ENCODE assay signal across 1 cellular context in the genomic region with DNA sequence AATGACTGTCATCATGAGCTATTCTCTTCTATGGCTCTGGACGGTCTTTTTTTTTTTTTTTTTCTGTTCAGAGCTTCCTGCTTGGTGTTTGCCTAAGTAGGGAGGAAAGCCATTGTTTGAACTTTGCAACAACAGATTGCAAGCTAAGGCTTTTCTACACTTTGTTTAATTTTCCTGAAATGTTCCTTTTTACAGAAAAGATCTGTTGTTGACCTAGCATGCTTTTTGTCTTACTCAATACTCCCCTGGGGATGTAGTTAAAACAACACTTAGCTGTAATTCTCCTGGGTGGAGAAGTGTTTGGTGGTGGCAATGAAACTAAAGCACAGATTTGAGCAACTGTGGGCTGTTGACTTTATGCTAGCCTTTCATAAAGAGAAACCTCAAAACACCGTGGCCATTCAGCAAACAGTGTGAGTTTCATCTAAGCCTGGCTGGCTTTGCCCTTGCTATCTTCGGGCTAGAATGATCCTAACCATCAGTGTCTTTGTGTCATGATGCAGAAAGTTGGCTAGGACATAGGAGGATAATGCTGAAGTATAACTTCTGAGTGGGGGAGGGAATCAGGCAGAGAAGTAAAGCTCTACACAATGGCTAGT.
TF ChIP-seq lines count a peak whose summit lies in the region.

No MANE protein-coding gene starts in this region.

TF ChIP-seq in HepG2, 621 proteins besides CTCF, POLR2A, EP300 and RAD21 (continued from another document):
- TF ChIP-seq, protein P1, sequence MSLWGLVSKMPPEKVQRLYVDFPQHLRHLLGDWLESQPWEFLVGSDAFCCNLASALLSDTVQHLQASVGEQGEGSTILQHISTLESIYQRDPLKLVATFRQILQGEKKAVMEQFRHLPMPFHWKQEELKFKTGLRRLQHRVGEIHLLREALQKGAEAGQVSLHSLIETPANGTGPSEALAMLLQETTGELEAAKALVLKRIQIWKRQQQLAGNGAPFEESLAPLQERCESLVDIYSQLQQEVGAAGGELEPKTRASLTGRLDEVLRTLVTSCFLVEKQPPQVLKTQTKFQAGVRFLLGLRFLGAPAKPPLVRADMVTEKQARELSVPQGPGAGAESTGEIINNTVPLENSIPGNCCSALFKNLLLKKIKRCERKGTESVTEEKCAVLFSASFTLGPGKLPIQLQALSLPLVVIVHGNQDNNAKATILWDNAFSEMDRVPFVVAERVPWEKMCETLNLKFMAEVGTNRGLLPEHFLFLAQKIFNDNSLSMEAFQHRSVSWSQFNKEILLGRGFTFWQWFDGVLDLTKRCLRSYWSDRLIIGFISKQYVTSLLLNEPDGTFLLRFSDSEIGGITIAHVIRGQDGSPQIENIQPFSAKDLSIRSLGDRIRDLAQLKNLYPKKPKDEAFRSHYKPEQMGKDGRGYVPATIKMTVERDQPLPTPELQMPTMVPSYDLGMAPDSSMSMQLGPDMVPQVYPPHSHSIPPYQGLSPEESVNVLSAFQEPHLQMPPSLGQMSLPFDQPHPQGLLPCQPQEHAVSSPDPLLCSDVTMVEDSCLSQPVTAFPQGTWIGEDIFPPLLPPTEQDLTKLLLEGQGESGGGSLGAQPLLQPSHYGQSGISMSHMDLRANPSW (CRISPR knock-in tag; IDR thresholded peaks at IDR 0.05; ENCODE audit: borderline replicate concordance), result no peak
- TF ChIP-seq, protein P2, sequence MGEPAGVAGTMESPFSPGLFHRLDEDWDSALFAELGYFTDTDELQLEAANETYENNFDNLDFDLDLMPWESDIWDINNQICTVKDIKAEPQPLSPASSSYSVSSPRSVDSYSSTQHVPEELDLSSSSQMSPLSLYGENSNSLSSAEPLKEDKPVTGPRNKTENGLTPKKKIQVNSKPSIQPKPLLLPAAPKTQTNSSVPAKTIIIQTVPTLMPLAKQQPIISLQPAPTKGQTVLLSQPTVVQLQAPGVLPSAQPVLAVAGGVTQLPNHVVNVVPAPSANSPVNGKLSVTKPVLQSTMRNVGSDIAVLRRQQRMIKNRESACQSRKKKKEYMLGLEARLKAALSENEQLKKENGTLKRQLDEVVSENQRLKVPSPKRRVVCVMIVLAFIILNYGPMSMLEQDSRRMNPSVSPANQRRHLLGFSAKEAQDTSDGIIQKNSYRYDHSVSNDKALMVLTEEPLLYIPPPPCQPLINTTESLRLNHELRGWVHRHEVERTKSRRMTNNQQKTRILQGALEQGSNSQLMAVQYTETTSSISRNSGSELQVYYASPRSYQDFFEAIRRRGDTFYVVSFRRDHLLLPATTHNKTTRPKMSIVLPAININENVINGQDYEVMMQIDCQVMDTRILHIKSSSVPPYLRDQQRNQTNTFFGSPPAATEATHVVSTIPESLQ (CRISPR knock-in tag; conservative IDR thresholded peaks at IDR 0.05), result no peak
- TF ChIP-seq MEIS1 (CRISPR knock-in tag; IDR thresholded peaks at IDR 0.05; ENCODE audit: borderline replicate concordance) (no peak), BRCA1 (CRISPR knock-in tag; IDR thresholded peaks at IDR 0.05) (no peak), MBD4 (IDR thresholded peaks at IDR 0.05; ENCODE audit: borderline replicate concordance, low read length) (0 out of 2 replicates have a peak, but pooled peaks have one; percentile 32), GTF3A (CRISPR knock-in tag; conservative IDR thresholded peaks at IDR 0.05) (no peak), HNF4A (CRISPR knock-in tag; IDR thresholded peaks at IDR 0.05) (peak; percentile 42), ZZZ3 (CRISPR knock-in tag; IDR thresholded peaks at IDR 0.05; ENCODE audit: borderline replicate concordance) (no peak), YEATS2 (CRISPR knock-in tag; IDR thresholded peaks at IDR 0.05; ENCODE audit: borderline replicate concordance) (peak; percentile 39; the same call in 1 of the 2 replicates), CEBPB (IDR thresholded peaks at IDR 0.05; ENCODE audit: borderline replicate concordance, low read depth, low read length) (peak; percentile 80), ZNF224 (CRISPR knock-in tag; IDR thresholded peaks at IDR 0.05) (no peak), CREB1 (IDR thresholded peaks at IDR 0.05) (no peak), CREB1 (CRISPR knock-in tag; IDR thresholded peaks at IDR 0.05) (peak; percentile 67), ARNTL (CRISPR knock-in tag; IDR thresholded peaks at IDR 0.05) (no peak)
- TF ChIP-seq, protein P3, sequence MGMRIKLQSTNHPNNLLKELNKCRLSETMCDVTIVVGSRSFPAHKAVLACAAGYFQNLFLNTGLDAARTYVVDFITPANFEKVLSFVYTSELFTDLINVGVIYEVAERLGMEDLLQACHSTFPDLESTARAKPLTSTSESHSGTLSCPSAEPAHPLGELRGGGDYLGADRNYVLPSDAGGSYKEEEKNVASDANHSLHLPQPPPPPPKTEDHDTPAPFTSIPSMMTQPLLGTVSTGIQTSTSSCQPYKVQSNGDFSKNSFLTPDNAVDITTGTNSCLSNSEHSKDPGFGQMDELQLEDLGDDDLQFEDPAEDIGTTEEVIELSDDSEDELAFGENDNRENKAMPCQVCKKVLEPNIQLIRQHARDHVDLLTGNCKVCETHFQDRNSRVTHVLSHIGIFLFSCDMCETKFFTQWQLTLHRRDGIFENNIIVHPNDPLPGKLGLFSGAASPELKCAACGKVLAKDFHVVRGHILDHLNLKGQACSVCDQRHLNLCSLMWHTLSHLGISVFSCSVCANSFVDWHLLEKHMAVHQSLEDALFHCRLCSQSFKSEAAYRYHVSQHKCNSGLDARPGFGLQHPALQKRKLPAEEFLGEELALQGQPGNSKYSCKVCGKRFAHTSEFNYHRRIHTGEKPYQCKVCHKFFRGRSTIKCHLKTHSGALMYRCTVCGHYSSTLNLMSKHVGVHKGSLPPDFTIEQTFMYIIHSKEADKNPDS (CRISPR knock-in tag; IDR thresholded peaks at IDR 0.05), result no peak
